8 cellular contexts compared by ENCODE assay signal in the genomic region with DNA sequence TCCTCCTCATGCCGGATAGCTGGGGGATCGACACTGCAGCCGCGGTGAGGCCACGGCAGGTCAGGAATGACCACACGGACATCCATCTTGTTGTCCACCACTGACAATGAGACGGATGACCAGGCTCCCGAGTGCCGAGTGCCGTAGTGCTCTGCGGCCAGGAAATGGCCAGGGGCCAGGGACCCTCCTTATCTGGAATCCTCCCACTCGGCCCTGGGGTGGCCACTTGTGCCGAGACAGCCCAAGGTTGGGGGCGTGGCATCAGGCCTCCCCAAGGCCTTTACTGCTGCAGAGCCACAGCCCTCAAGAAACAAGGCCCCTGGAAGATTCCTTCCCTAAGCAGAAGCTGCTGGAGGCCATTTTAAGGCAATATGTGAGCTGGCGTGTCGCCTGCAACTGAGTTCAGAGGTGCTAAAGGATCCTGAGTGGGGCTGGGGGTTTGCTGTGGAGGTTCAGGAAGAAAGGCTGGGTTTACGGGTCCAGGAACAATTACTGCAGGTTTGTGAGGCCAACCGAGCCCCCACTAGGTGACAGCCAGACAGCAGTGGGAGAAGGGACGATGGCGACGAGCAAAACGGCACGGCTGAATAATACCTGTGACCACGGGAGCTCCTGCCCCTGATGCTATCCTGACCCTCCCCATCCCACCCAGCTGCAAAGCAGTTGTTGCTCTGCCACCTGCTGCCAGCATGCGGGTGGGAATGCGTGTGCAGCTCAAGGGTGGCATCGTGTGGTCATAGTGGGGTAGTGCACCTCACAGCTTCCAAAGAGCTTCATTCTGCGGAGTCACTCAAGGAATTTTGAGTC. TPM values are rescaled to one million over a fixed set of nuclear protein-coding genes. Genes with fewer than 3 reads are reported as not detected.
DNase-seq lines count a peak whose midpoint lies in the region; ATAC-seq and TF ChIP-seq lines count a peak whose summit lies in the region.

No MANE protein-coding gene starts in this region.

- H3K4me3 Mint-ChIP-seq in CD4-positive, CD25-positive, alpha-beta regulatory T cell, result no peak overlapping the region

- no peaks in the 10 kb centered on the region for H3K36me3 ChIP-seq in CD4-positive, CD25-positive, alpha-beta regulatory T cell (ENCODE audit: control insufficient read depth, insufficient read depth, low read length)
- H3K36me3 ChIP-seq in SJSA1 (no peaks in the 10 kb centered on the region), gastroesophageal sphincter (no peaks in the 10 kb centered on the region), ovary (no peaks in the 10 kb centered on the region), tibial artery (no peaks in the 10 kb centered on the region)

- no peak overlapping the region for H3K27ac ChIP-seq in CD4-positive, CD25-positive, alpha-beta regulatory T cell (ENCODE audit: insufficient read depth, low read length, poor library complexity, severe bottlenecking)
- no peak overlapping the region for H3K27ac ChIP-seq in SJSA1
- no peak overlapping the region for H3K27ac ChIP-seq in gastroesophageal sphincter
- no peak overlapping the region for H3K27ac ChIP-seq in ovary
- H3K27ac ChIP-seq in tibial artery, result no peak overlapping the region

- WGBS in gastroesophageal sphincter (ENCODE audit: low coverage in 1 of 2), 2 donors, result 2% methylated on average over 14 of the region's 28 CpGs; no CpG with 5 or more reads in 1 of the 2 donors
- 12 to 17% (median 15%) methylated on average over 28 of the region's 28 CpGs for WGBS in ovary, 3 donors

- no peaks in the 10 kb centered on the region for H3K4me1 Mint-ChIP-seq in CD4-positive, CD25-positive, alpha-beta regulatory T cell

- H3K9me3 Mint-ChIP-seq in CD4-positive, CD25-positive, alpha-beta regulatory T cell, result peaks cover 0 to 4% (median 0%) of the 10 kb centered on the region in 7 donors

- peaks cover 12% of the 10 kb centered on the region for H3K27me3 Mint-ChIP-seq in CD4-positive, CD25-positive, alpha-beta regulatory T cell

- TF ChIP-seq EP300 in gastroesophageal sphincter (IDR thresholded peaks at IDR 0.05) (no peak), ovary (IDR thresholded peaks at IDR 0.05) (no peak)

- H3K27ac Mint-ChIP-seq in CD4-positive, CD25-positive, alpha-beta regulatory T cell, result no peak overlapping the region

- peak; percentile 36 to 73 (median 68) for DNase-seq in CD4-positive, CD25-positive, alpha-beta regulatory T cell
- peak; percentile 77 for DNase-seq in LHCN-M2 (ENCODE audit: low read depth)
- peak; percentile 40 to 63 for DNase-seq in SJSA1 (ENCODE audit: low read depth in 1 of 2, low spot score in 2 of 2)
- DNase-seq in activated effector memory CD4-positive, alpha-beta T cell treated with anti-CD3 and anti-CD28 coated beads, Interleukin-2, amount 50 U/mL, for 16 hours, result peak; percentile 86
- peak; percentile 44 to 80 (median 59) for DNase-seq in ovary
- DNase-seq in tibial artery, result peak in 1 of 2 donors; percentile 51

- H3K36me3 Mint-ChIP-seq in CD4-positive, CD25-positive, alpha-beta regulatory T cell, result no peaks in the 10 kb centered on the region

- TF ChIP-seq CTCF in gastroesophageal sphincter (IDR thresholded peaks at IDR 0.05) (peak in 3 of 4 experiments; percentile 95 to 98 (median 97)), ovary (IDR thresholded peaks at IDR 0.05) (peak; percentile 84 to 95 (median 90)), tibial artery (IDR thresholded peaks at IDR 0.05) (peak; percentile 97 to 98)

- no peaks in the 10 kb centered on the region for H3K4me1 ChIP-seq in CD4-positive, CD25-positive, alpha-beta regulatory T cell (ENCODE audit: control insufficient read depth, insufficient read depth, low read length, poor library complexity, severe bottlenecking)
- H3K4me1 ChIP-seq in SJSA1 (replicated peaks), result no peaks in the 10 kb centered on the region
- H3K4me1 ChIP-seq in gastroesophageal sphincter, result peaks cover 0 to 6% (median 0%) of the 10 kb centered on the region in 3 donors
- H3K4me1 ChIP-seq in ovary (ENCODE audit: insufficient read depth), result no peaks in the 10 kb centered on the region
- H3K4me1 ChIP-seq in tibial artery, result no peaks in the 10 kb centered on the region

- no peaks in the 10 kb centered on the region for H3K9me3 ChIP-seq in CD4-positive, CD25-positive, alpha-beta regulatory T cell (ENCODE audit: control insufficient read depth in 2 of 2, low read length in 2 of 2)
- H3K9me3 ChIP-seq in SJSA1 (replicated peaks) (no peaks in the 10 kb centered on the region), gastroesophageal sphincter (no peaks in the 10 kb centered on the region), ovary (no peaks in the 10 kb centered on the region), tibial artery (no peaks in the 10 kb centered on the region)

- ATAC-seq in CD4-positive, CD25-positive, alpha-beta regulatory T cell (ENCODE audit: low read depth in 2 of 2), result peak; percentile 77 to 81
- ATAC-seq in GM19351 (IDR thresholded peaks at IDR 0.05; ENCODE audit: unreplicated experiment) (peak; percentile 75), gastroesophageal sphincter (peak; percentile 69)

- TF ChIP-seq POLR2A in gastroesophageal sphincter (IDR thresholded peaks at IDR 0.05) (no peak), ovary (IDR thresholded peaks at IDR 0.05) (no peak)

- no peaks in the 10 kb centered on the region for H3K27me3 ChIP-seq in CD4-positive, CD25-positive, alpha-beta regulatory T cell (ENCODE audit: control insufficient read depth, insufficient read depth, low read length)
- H3K27me3 ChIP-seq in SJSA1 (replicated peaks) (peaks cover 8% of the 10 kb centered on the region), gastroesophageal sphincter (peaks cover 77% of the 10 kb centered on the region), ovary (no peaks in the 10 kb centered on the region), tibial artery (peaks cover 0 to 54% of the 10 kb centered on the region in 2 donors)

- H3K4me3 ChIP-seq in CD4-positive, CD25-positive, alpha-beta regulatory T cell (ENCODE audit: low read depth, low read length), result no peak overlapping the region
- no peak overlapping the region for H3K4me3 ChIP-seq in SJSA1
- no peak overlapping the region for H3K4me3 ChIP-seq in gastroesophageal sphincter
- no peak overlapping the region for H3K4me3 ChIP-seq in ovary
- no peak overlapping the region for H3K4me3 ChIP-seq in tibial artery

- intact Hi-C loops in ovary (cut with DNase I) (loop anchor here in 3 of 4 donors (2.0 to 10.0 kb wide), 5 partner anchors 72 to 595 kb away; a partner anchor contains a TSS), tibial artery (cut with DNase I; ENCODE audit: low total_unique reads) (loop anchor here (2.0 to 10.0 kb wide), 3 partner anchors 75 to 1405 kb away; no protein-coding TSS in a partner anchor)

RNA-seq across cellular contexts. Expression of a gene that starts 31.6 kb away (rescaled TPM):
- total RNA-seq in CD4-positive, CD25-positive, alpha-beta regulatory T cell, result not detected
- polyA plus RNA-seq in CD4-positive, CD25-positive, alpha-beta regulatory T cell, result not detected
- not detected in 2 replicates for total RNA-seq in LHCN-M2 (2014; rRNA removed)
- polyA plus RNA-seq in LHCN-M2 (2012), result not detected
- not detected in 2 replicates for total RNA-seq in SJSA1 (2014; rRNA removed; shearing (Covaris generic))
- 1 to 10 TPM in 1 of 4 donors, under 1 TPM in 1, not detected in 2; 0.15 to 6.6 TPM for total RNA-seq in gastroesophageal sphincter
- under 1 TPM in 3 of 7 donors, not detected in 4; 0.12 to 0.23 (median 0.15) TPM for total RNA-seq in ovary
- polyA plus RNA-seq in ovary, result under 1 TPM; 0.01 to 0.87 TPM
